ENCODE assay signal across 19 cellular contexts in the genomic region with DNA sequence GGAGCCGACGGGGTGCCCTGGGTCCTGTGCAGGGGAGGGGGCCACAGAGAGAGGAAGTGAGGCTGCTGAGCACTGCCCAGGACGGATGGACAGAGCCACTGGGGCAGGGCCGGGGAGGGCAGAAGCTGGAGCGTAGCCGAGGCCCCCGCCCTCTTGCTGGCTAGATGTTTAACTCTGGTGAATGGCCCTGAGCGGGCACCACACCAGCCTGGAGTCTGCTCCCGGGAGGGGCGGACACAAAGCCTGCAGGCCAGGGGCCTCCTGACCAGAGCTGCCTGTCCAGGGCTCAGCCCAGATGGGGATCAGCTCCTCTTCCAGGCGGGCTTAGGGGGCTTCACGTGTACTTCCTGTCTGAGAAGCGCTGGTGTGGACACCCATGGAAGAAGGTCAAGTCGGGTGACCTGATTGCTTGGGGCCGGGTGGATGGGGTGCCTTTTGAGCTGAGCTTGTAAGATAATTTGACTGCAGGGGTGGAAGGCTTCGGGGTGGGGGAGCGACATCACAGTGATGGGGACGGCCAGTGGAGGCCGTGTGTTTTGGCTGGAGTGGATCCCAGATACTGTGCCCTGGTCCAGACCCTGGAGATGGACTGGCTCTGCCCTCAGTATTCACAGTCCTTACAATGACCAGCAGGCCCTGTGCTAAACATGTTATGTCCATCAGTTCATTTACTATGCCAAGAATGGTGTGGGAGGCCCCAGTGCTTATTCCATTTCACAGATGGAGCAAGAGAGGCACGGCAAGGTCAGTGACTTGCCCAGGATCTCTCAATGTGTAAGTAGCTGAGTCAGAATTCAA. TPM values are rescaled to one million over a fixed set of nuclear protein-coding genes. Genes with fewer than 3 reads are reported as not detected.
DNase-seq lines count a peak whose midpoint lies in the region; ATAC-seq, FAIRE-seq and TF ChIP-seq lines count a peak whose summit lies in the region.
"Had no signal": no experiment of that assay in that cellular context is flagged by ENCODE, and none has a peak within 500 bp of the region (broad histone marks: within the 10 kb centered on the region; RNA-seq: fewer than 3 reads in every experiment).

No MANE protein-coding gene starts in this region.

- no peak for TF ChIP-seq EP300 in H1 (IDR thresholded peaks at IDR 0.05; ENCODE audit: borderline replicate concordance in 1 of 2, low read depth in 2 of 2, low read length in 2 of 2)

- H3K9me3 ChIP-seq in H1 (ENCODE audit: insufficient read depth in 2 of 2, low read depth in 1 of 2, low read length in 1 of 2) = no peaks in the 10 kb centered on the region
- H3K9me3 ChIP-seq in spleen = no peaks in the 10 kb centered on the region
- H3K9me3 ChIP-seq: BLaER1 had no signal

- no peak overlapping the region for H3K27ac Mint-ChIP-seq in stimulated activated effector memory CD8-positive, alpha-beta T cell treated with anti-CD3 and anti-CD28 coated beads, Interleukin-12 subunit alpha, Interleukin-12 subunit beta, amount 100 ng/mL, for 72 hours

- no peak overlapping the region for H3K4me2 ChIP-seq in H1 (ENCODE audit: insufficient read depth in 1 of 2, low read depth in 2 of 2, low read length in 2 of 2)
- H3K4me2 ChIP-seq: BLaER1 had no signal

- no peaks in the 10 kb centered on the region for H3K36me3 Mint-ChIP-seq in stimulated activated effector memory CD8-positive, alpha-beta T cell treated with anti-CD3 and anti-CD28 coated beads, Interleukin-12 subunit alpha, Interleukin-12 subunit beta, amount 100 ng/mL, for 72 hours

- H3K4me1 Mint-ChIP-seq in stimulated activated effector memory CD8-positive, alpha-beta T cell treated with anti-CD3 and anti-CD28 coated beads, Interleukin-12 subunit alpha, Interleukin-12 subunit beta, amount 100 ng/mL, for 72 hours = peaks cover 4% of the 10 kb centered on the region

- CTCF ChIA-PET in H1 (lab: Charles Lee; ENCODE audit: partially characterized antibody) = interaction anchor here (0.6 to 2.0 kb wide), 6 partner anchors 10 to 537 kb away, joined by 3 to 8 read pairs (median 4); no protein-coding TSS in a partner anchor

- H3K27me3 ChIP-seq in H1 (replicated peaks in 1 of 4; ENCODE audit: control insufficient read depth in 3 of 4, extremely low read depth in 1 of 4, insufficient read depth in 3 of 4, low read length in 3 of 4) = no peaks in the 10 kb centered on the region
- peaks cover 0 to 7% (median 0%) of the 10 kb centered on the region in 7 donors for H3K27me3 ChIP-seq in spleen (replicated peaks in 1 of 7)
- H3K27me3 ChIP-seq: BLaER1 had no signal

- H4K5ac ChIP-seq in H1 (ENCODE audit: insufficient read length, low read depth, low read length) = no peak overlapping the region

- no peak for TF ChIP-seq RAD21 in H1 (IDR thresholded peaks at IDR 0.05 in 1 of 2, conservative IDR thresholded peaks at IDR 0.05 in 1 of 2; ENCODE audit: low read depth in 2 of 2, low read length in 2 of 2)

- H3K79me2 ChIP-seq in H1 (ENCODE audit: control insufficient read depth in 1 of 2, insufficient read depth in 2 of 2, low read length in 2 of 2) = no peaks in the 10 kb centered on the region

- no peaks in the 10 kb centered on the region for H4K20me1 ChIP-seq in H1 (replicated peaks in 1 of 2; ENCODE audit: control insufficient read depth in 1 of 2, insufficient read depth in 2 of 2, low read length in 2 of 2)
- H4K20me1 ChIP-seq: BLaER1 had no signal

- 0 out of 2 replicates have a peak, but pooled peaks cover 3% of the 10 kb centered on the region for H3K23me2 ChIP-seq in H1 (ENCODE audit: low read depth, low read length)

- H3K36me3 ChIP-seq in H1 (ENCODE audit: control insufficient read depth in 2 of 4, insufficient read depth in 4 of 4, low read length in 3 of 4) (no peaks in the 10 kb centered on the region), spleen (no peaks in the 10 kb centered on the region)
- H3K36me3 ChIP-seq: BLaER1 had no signal

- peak overlapping the region; percentile 18; the same call in 1 of the 2 replicates for H2BK15ac ChIP-seq in H1 (ENCODE audit: low read length)

- no peaks in the 10 kb centered on the region for H3K9me3 Mint-ChIP-seq in stimulated activated effector memory CD8-positive, alpha-beta T cell treated with anti-CD3 and anti-CD28 coated beads, Interleukin-12 subunit alpha, Interleukin-12 subunit beta, amount 100 ng/mL, for 72 hours

- no peak overlapping the region for H3K23ac ChIP-seq in H1 (ENCODE audit: insufficient read length)

- TF ChIP-seq CTCF in H1 (IDR thresholded peaks at IDR 0.05; ENCODE audit: control extremely low read depth in 1 of 3, insufficient read depth in 1 of 3, low read depth in 1 of 3, low read length in 3 of 3) (no peak), spleen (IDR thresholded peaks at IDR 0.05 in 8 of 11, conservative IDR thresholded peaks at IDR 0.05 in 3 of 11) (no peak)

- H3K18ac ChIP-seq in H1 (ENCODE audit: extremely low read depth, low read length) = no peak overlapping the region

- TF ChIP-seq POLR2A in H1 (IDR thresholded peaks at IDR 0.05; ENCODE audit: control extremely low read depth in 1 of 2, low read depth in 2 of 2, low read length in 2 of 2) (no peak), spleen (IDR thresholded peaks at IDR 0.05) (no peak)

- no peak overlapping the region for H2BK120ac ChIP-seq in H1 (replicated peaks; ENCODE audit: low read depth, low read length)

- POLR2A ChIA-PET in H1 (lab: Charles Lee; ENCODE audit: partially characterized antibody) = interaction anchor here (1.0 kb wide), 1 partner anchor 22 kb away, joined by 3 read pairs; no protein-coding TSS in a partner anchor

- intact Hi-C loops in Right ventricle myocardium inferior (cut with DNase I) (no loop called here), cardiac septum (cut with DNase I) (no loop called here), spleen (cut with DNase I; ENCODE audit: low total_unique reads) (no loop called here)

- H3K4me3 Mint-ChIP-seq in stimulated activated effector memory CD8-positive, alpha-beta T cell treated with anti-CD3 and anti-CD28 coated beads, Interleukin-12 subunit alpha, Interleukin-12 subunit beta, amount 100 ng/mL, for 72 hours = no peak overlapping the region

- H3K4ac ChIP-seq in H1 (replicated peaks; ENCODE audit: insufficient read length, low read depth, low read length) = no peak overlapping the region

- H3K9ac ChIP-seq in H1 (replicated peaks in 1 of 4; ENCODE audit: extremely low read depth in 1 of 4, low read depth in 3 of 4, low read length in 3 of 4) = no peak overlapping the region

- H3K27ac ChIP-seq in H1 (ENCODE audit: low read depth, low read length) = no peak overlapping the region
- H3K27ac ChIP-seq in spleen = peak overlapping the region in 6 of 8 donors; percentile 33 to 73 (median 67)
- H3K27ac ChIP-seq: BLaER1 had no signal

- ATAC-seq in Right ventricle myocardium inferior (no peak), HG03571 (IDR thresholded peaks at IDR 0.05; ENCODE audit: unreplicated experiment) (no peak), GM19463 (IDR thresholded peaks at IDR 0.05; ENCODE audit: unreplicated experiment) (no peak)
- ATAC-seq in stimulated activated effector memory CD8-positive, alpha-beta T cell treated with anti-CD3 and anti-CD28 coated beads, Interleukin-12 subunit alpha, Interleukin-12 subunit beta, amount 100 ng/mL, for 72 hours = no peak
- ATAC-seq: GM12878 had no signal

- no peak overlapping the region for H2BK20ac ChIP-seq in H1 (ENCODE audit: low read length)

- no peak overlapping the region for H2BK12ac ChIP-seq in H1 (ENCODE audit: low read depth, low read length)

- H3K4me1 ChIP-seq in H1 (replicated peaks in 1 of 4; ENCODE audit: control insufficient read depth in 3 of 4, insufficient read depth in 4 of 4, low read length in 3 of 4) = peaks cover 0 to 2% (median 0%) of the 10 kb centered on the region in 4 experiments; a peak in 2 of 7 replicates
- H3K4me1 ChIP-seq in spleen = peaks cover 9 to 65% (median 44%) of the 10 kb centered on the region in 6 donors
- H3K4me1 ChIP-seq: BLaER1 had no signal

- no peak overlapping the region for H2AFZ ChIP-seq in H1 (ENCODE audit: low read length)

- no peak overlapping the region for H3K14ac ChIP-seq in H1 (ENCODE audit: insufficient read length)

- H3K79me1 ChIP-seq in H1 (ENCODE audit: low read depth, low read length) = no peaks in the 10 kb centered on the region

- H2AK5ac ChIP-seq in H1 (ENCODE audit: low read depth, low read length) = no peak overlapping the region

- H4K91ac ChIP-seq in H1 (replicated peaks; ENCODE audit: insufficient read length, low read length) = no peak overlapping the region

- no peak overlapping the region for H3K56ac ChIP-seq in H1 (replicated peaks; ENCODE audit: insufficient read length, low read depth, low read length)

- peak; percentile 69 for DNase-seq in Right ventricle myocardium inferior (ENCODE audit: missing footprints)
- DNase-seq in cardiac septum (ENCODE audit: low spot score) = no peak
- DNase-seq in H1 (ENCODE audit: low read depth in 1 of 2, low spot score in 2 of 2) = no peak
- peak; percentile 28 for DNase-seq in midbrain (lab: John Stamatoyannopoulos, UW)
- no peak for DNase-seq in spleen
- DNase-seq in stimulated activated effector memory CD8-positive, alpha-beta T cell treated with anti-CD3 and anti-CD28 coated beads, Interleukin-12 subunit alpha, Interleukin-12 subunit beta, amount 100 ng/mL, for 72 hours (ENCODE audit: low spot score in 2 of 2) = no peak
- DNase-seq: DMS 273 treated with DMSO at 0.1 percent for 48 hours, GDM1, HCEC 1CT, NCI-H1417 treated with DMSO at 0.1 percent for 48 hours, NCI-H1930, NCI-H446, NCI-H69 had no signal

- no peak overlapping the region for H4K8ac ChIP-seq in H1 (ENCODE audit: extremely low read depth, insufficient read depth, low read length)

- no peak overlapping the region for H2BK5ac ChIP-seq in H1 (ENCODE audit: low read depth, low read length)

- no peak for FAIRE-seq in H1 (lab: Jason Lieb, UNC)
- FAIRE-seq: GM12878 had no signal

- H3K4me3 ChIP-seq in H1 (ENCODE audit: extremely low read depth in 1 of 4, insufficient read depth in 2 of 4, low read depth in 3 of 4, low read length in 4 of 4) (no peak overlapping the region), spleen (no peak overlapping the region)
- H3K4me3 ChIP-seq: BLaER1, GM12878 had no signal

- WGBS in H1 (ENCODE audit: extremely low coverage in 1 of 2, insufficient coverage in 1 of 2, insufficient read length in 1 of 2, insufficient replicate concordance in 2 of 2, low coverage in 1 of 2, low lambda C conversion rate in 2 of 2, missing lambda C conversion rate in 1 of 2), 2 experiments = 79% methylated on average over 17 of the region's 20 CpGs; no CpG with 5 or more reads in 1 of the 2 experiments
- 67 to 78% (median 72%) methylated on average over 16 to 20 of the region's 20 CpGs for WGBS in spleen, 5 donors

RNA-seq across cellular contexts. Expression of a gene that starts 33.7 kb away (rescaled TPM):
- total RNA-seq in Right ventricle myocardium inferior = not detected
- not detected for total RNA-seq in cardiac septum
- not detected in 2 replicates for total RNA-seq in H1 (2021; fragmentation: NEBNext Ultra II Directional; extraction: Animal tissue kit (Norgen Biotek cat#: 25700))
- polyA plus RNA-seq in H1 (2011; rRNA removed) = 0.06 and 0.18 TPM in 2 replicates
- polyA plus RNA-seq in H1 (2011; cell fraction: cytosol; rRNA removed) = 0.12 TPM
- polyA plus RNA-seq in H1 (2011; cell fraction: nucleus; rRNA removed) = 0.23 TPM
- 0.15 to 0.29 TPM in 2 of 4 replicates, not detected in the others for polyA plus RNA-seq in H1 (2012, experiment 1 of 2)
- 0.42 TPM for polyA plus RNA-seq in H1 (2012, experiment 2 of 2)
- polyA plus RNA-seq in H1 (2013, experiment 1 of 2) = 0.06 TPM
- polyA plus RNA-seq in H1 (2013, experiment 2 of 2) = 0.02 TPM
- 0.17 TPM in 1 of 2 replicates, not detected in the other for polyA minus RNA-seq in H1 (2011; rRNA and poly(A)+ RNA removed)
- not detected for polyA minus RNA-seq in H1 (2011; cell fraction: cytosol; rRNA and poly(A)+ RNA removed)
- polyA minus RNA-seq in H1 (2011; cell fraction: nucleus; rRNA and poly(A)+ RNA removed) = not detected
- 1 to 10 TPM in 2 of 7 donors, under 1 TPM in 2, not detected in 3; 0.33 to 2.4 (median 0.91) TPM for total RNA-seq in spleen
- under 1 TPM; 0.13 to 0.77 (median 0.30) TPM for polyA plus RNA-seq in spleen
- total RNA-seq: A172, GM12878, RPMI7951 had no signal

Comparison
In these comparisons a context has a peak if more than half of its experiments do, and no peak if none do; other contexts are left out.
1. DNase-seq: peak in Right ventricle myocardium inferior (single experiment) and midbrain (single experiment); none in cardiac septum (single experiment), H1 (0 of 2), spleen (single experiment) and stimulated activated effector memory CD8-positive, alpha-beta T cell treated with anti-CD3 and anti-CD28 coated beads, Interleukin-12 subunit alpha, Interleukin-12 subunit beta, amount 100 ng/mL, for 72 hours (0 of 2).